9 cellular contexts compared by ENCODE assay signal in genomic region chr4:126627255-126627654, GRCh38.
DNase-seq lines count a peak whose midpoint lies in the region; ATAC-seq, FAIRE-seq and TF ChIP-seq lines count a peak whose summit lies in the region.
"Had no signal": no experiment of that assay in that cellular context is flagged by ENCODE, and none has a peak within 500 bp of the region (broad histone marks: within the 10 kb centered on the region; RNA-seq: fewer than 3 reads in every experiment).

No MANE protein-coding gene starts in this region.

- peaks cover 2% of the 10 kb centered on the region for H3K9me3 ChIP-seq in astrocyte (ENCODE audit: insufficient read depth, low read depth, low read length)
- H3K9me3 ChIP-seq: neutrophil had no signal

- no peaks in the 10 kb centered on the region for H3K9me3 Mint-ChIP-seq in astrocyte (ENCODE audit: unreplicated experiment)
- H3K9me3 Mint-ChIP-seq in activated CD8-positive, alpha-beta T cell treated with anti-CD3 and anti-CD28 coated beads for 36 hours, result peaks cover 8% of the 10 kb centered on the region

- H3K27me3 Mint-ChIP-seq in astrocyte (ENCODE audit: low read depth, unreplicated experiment), result no peaks in the 10 kb centered on the region
- H3K27me3 Mint-ChIP-seq in activated CD8-positive, alpha-beta T cell treated with anti-CD3 and anti-CD28 coated beads for 36 hours, result no peaks in the 10 kb centered on the region

- DNase-seq in EL (peak; percentile 34), Kasumi-1 (lab: John Stamatoyannopoulos, UW) (peak; percentile 24 to 32), astrocyte (ENCODE audit: low read depth) (no peak), kidney tubule cell (ENCODE audit: low spot score) (peak; percentile 4), GM10248 (ENCODE audit: extremely low spot score) (no peak), left cardiac atrium (no peak)
- no peak for DNase-seq in activated CD8-positive, alpha-beta T cell treated with anti-CD3 and anti-CD28 coated beads for 36 hours

- H3K36me3 ChIP-seq in astrocyte (ENCODE audit: insufficient read depth, low read length), result no peaks in the 10 kb centered on the region
- H3K36me3 ChIP-seq: neutrophil had no signal

- H3K4me1 ChIP-seq in astrocyte (ENCODE audit: insufficient read depth, low read length), result no peaks in the 10 kb centered on the region

- intact Hi-C loops in activated CD8-positive, alpha-beta T cell treated with anti-CD3 and anti-CD28 coated beads for 36 hours (cut with micrococcal nuclease), result no loop called here
- intact Hi-C loops in left cardiac atrium (cut with DNase I), result no loop called here

- no peaks in the 10 kb centered on the region for H3K79me2 ChIP-seq in astrocyte (ENCODE audit: insufficient read depth, low read length)

- no peaks in the 10 kb centered on the region for H3K27me3 ChIP-seq in astrocyte (ENCODE audit: insufficient read depth, low read length)
- H3K27me3 ChIP-seq: neutrophil had no signal

- POLR2A ChIA-PET in activated CD8-positive, alpha-beta T cell treated with anti-CD3 and anti-CD28 coated beads for 36 hours (lab: Charles Lee), result no interaction called here
- POLR2A ChIA-PET in GM10248 (lab: Yijun Ruan, JAX), result no interaction called here

- CTCF ChIA-PET in activated CD8-positive, alpha-beta T cell treated with anti-CD3 and anti-CD28 coated beads for 36 hours (lab: Charles Lee), result no interaction called here
- CTCF ChIA-PET in GM10248 (lab: Yijun Ruan, JAX), result no interaction called here

- no peak overlapping the region for H3K4me3 ChIP-seq in astrocyte (ENCODE audit: insufficient read depth, low read depth, low read length)

- peak; percentile 35 for TF ChIP-seq CTCF in astrocyte (IDR thresholded peaks at IDR 0.05; ENCODE audit: insufficient read depth, low read depth, low read length)
- no peak for TF ChIP-seq CTCF in activated CD8-positive, alpha-beta T cell treated with anti-CD3 and anti-CD28 coated beads for 36 hours (IDR thresholded peaks at IDR 0.05)
- no peak for TF ChIP-seq CTCF in GM10248 (IDR thresholded peaks at IDR 0.05; ENCODE audit: control extremely low read depth, extremely low read depth, low read depth, missing control alignments)

- H3K4me2 ChIP-seq in astrocyte (ENCODE audit: low read length), result no peak overlapping the region

- H4K20me1 ChIP-seq in astrocyte (ENCODE audit: insufficient read depth, low read length), result no peaks in the 10 kb centered on the region

- no peak for FAIRE-seq in astrocyte (lab: Jason Lieb, UNC)

- H2AFZ ChIP-seq in astrocyte (ENCODE audit: low read depth, low read length), result no peak overlapping the region

- no peaks in the 10 kb centered on the region for H3K36me3 Mint-ChIP-seq in astrocyte (ENCODE audit: low read depth, unreplicated experiment)
- no peaks in the 10 kb centered on the region for H3K36me3 Mint-ChIP-seq in activated CD8-positive, alpha-beta T cell treated with anti-CD3 and anti-CD28 coated beads for 36 hours (ENCODE audit: low read depth)

- H3K9ac ChIP-seq in astrocyte (ENCODE audit: low read length), result no peak overlapping the region

- no peak overlapping the region for H3K27ac Mint-ChIP-seq in astrocyte (ENCODE audit: unreplicated experiment)
- no peak overlapping the region for H3K27ac Mint-ChIP-seq in activated CD8-positive, alpha-beta T cell treated with anti-CD3 and anti-CD28 coated beads for 36 hours

- H3K4me3 Mint-ChIP-seq in astrocyte (ENCODE audit: unreplicated experiment), result no peak overlapping the region
- no peak overlapping the region for H3K4me3 Mint-ChIP-seq in activated CD8-positive, alpha-beta T cell treated with anti-CD3 and anti-CD28 coated beads for 36 hours

- ATAC-seq in HG03135 (IDR thresholded peaks at IDR 0.05; ENCODE audit: unreplicated experiment), result no peak
- no peak for ATAC-seq in activated CD8-positive, alpha-beta T cell treated with anti-CD3 and anti-CD28 coated beads for 36 hours
- ATAC-seq in left cardiac atrium, result no peak

- no peaks in the 10 kb centered on the region for H3K4me1 Mint-ChIP-seq in astrocyte (ENCODE audit: low read depth, unreplicated experiment)
- no peaks in the 10 kb centered on the region for H3K4me1 Mint-ChIP-seq in activated CD8-positive, alpha-beta T cell treated with anti-CD3 and anti-CD28 coated beads for 36 hours (ENCODE audit: low read depth)

- no peak overlapping the region for H3K27ac ChIP-seq in astrocyte (ENCODE audit: low read depth, low read length)
- H3K27ac ChIP-seq: neutrophil had no signal

Comparison
In these comparisons a context has a peak if more than half of its experiments do, and no peak if none do; other contexts are left out.
1. DNase-seq: peak in EL (single experiment), Kasumi-1 (2 of 2) and kidney tubule cell (single experiment); none in astrocyte (single experiment), activated CD8-positive, alpha-beta T cell treated with anti-CD3 and anti-CD28 coated beads for 36 hours (single experiment), GM10248 (single experiment) and left cardiac atrium (single experiment).